8 cellular contexts compared by ENCODE assay signal in the genomic region with DNA sequence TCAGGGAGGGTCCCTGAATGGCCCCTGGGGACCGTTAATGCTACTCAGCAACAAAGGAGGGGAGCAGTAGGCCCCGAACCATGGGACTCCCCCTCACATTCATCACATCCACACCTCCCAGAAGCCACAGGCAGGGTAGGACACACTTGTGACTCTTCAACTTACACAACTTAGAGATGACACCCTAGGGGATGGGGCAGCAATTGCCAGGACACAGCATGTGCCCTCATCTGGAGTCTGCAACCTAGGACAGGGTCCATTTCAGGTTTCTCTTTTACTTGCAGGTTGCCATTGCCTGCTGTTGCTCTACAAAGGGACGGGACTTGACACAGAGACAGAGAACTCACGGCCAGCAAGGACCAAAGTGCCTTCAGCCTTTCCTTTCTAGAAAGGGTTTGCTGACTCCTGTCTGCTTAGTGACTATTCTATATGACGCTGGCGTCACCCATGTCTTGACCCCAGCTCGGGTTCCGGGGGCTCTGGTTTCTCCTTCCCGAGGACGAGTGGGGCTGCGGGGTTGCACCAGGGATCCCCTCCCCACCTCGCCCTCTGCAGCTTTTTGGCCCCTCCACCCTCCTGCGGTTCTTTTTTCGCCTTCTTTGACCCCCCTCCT. TPM values are rescaled to one million over a fixed set of nuclear protein-coding genes. Genes with fewer than 3 reads are reported as not detected.
A peak's percentile ranks its signal among the peaks of the same experiment; 100 is the strongest.
DNase-seq lines count a peak whose midpoint lies in the region; ATAC-seq, FAIRE-seq and TF ChIP-seq lines count a peak whose summit lies in the region.

No MANE protein-coding gene starts in this region.

- H2AFZ ChIP-seq in GM12878 (ENCODE audit: control insufficient read depth, low read depth, low read length), result peak overlapping the region; percentile 77; the same call in 1 of the 2 replicates

- no TSS peak for BruUV-seq in GM12878 (replicated peaks; lab: Mats Ljungman, UMichigan)

- CTCF ChIA-PET in GM12878 (lab: Yijun Ruan, JAX), result interaction anchor here (1.0 to 1.6 kb wide), 4 partner anchors 13 to 327 kb away, joined by 3 to 5 read pairs (median 4); no protein-coding TSS in a partner anchor

- DNase-seq in cardiac muscle cell (ENCODE audit: low read depth in 1 of 2, low spot score in 1 of 2), result no peak
- no peak for DNase-seq in left cardiac atrium
- DNase-seq in GM12878 (ENCODE audit: low read depth, low spot score), result no peak
- DNase-seq in lower lobe of right lung, result no peak
- DNase-seq in aorta, result no peak
- no peak for DNase-seq in AG08396 (ENCODE audit: low spot score)
- DNase-seq in GM19240 (ENCODE audit: insufficient read length, low spot score), result no peak
- no peak for DNase-seq in DMS153 treated with DMSO at 0.1 percent for 48 hours (lab: John Stamatoyannopoulos, UW; ENCODE audit: unreplicated experiment)

- H3K4me1 ChIP-seq in cardiac muscle cell (ENCODE audit: low read depth), result no peaks in the 10 kb centered on the region
- no peaks in the 10 kb centered on the region for H3K4me1 ChIP-seq in GM12878 (ENCODE audit: control insufficient read depth, insufficient read depth, low read length)
- H3K4me1 ChIP-seq in lower lobe of right lung, result peaks cover 16% of the 10 kb centered on the region
- no peaks in the 10 kb centered on the region for H3K4me1 ChIP-seq in aorta (ENCODE audit: control insufficient read depth in 1 of 2, insufficient read depth in 2 of 2, low read length in 2 of 2)

- H4K20me1 ChIP-seq in GM12878 (ENCODE audit: control insufficient read depth, insufficient read depth), result no peaks in the 10 kb centered on the region

- POLR2A ChIA-PET in GM12878 (lab: Charles Lee), result no interaction called here

- intact Hi-C loops in left cardiac atrium (cut with DNase I) (no loop called here), GM12878 (cut with micrococcal nuclease; ENCODE audit: unreplicated experiment) (loop anchor here (5.0 kb wide), 1 partner anchor 131 kb away; no protein-coding TSS in a partner anchor), lower lobe of right lung (cut with DNase I) (no loop called here), aorta (cut with DNase I) (no loop called here)

- 20% methylated on average over 14 of the region's 14 CpGs for WGBS in GM12878 (ENCODE audit: insufficient coverage, insufficient replicate concordance, low lambda C conversion rate, missing lambda C conversion rate)
- 13 to 14% methylated on average over 14 of the region's 14 CpGs for WGBS in aorta, 2 donors

- RAD21 ChIA-PET in GM12878 (lab: Charles Lee; ENCODE audit: unreplicated experiment), result no interaction called here

- peak overlapping the region; percentile 46 for H3K4me3 ChIP-seq in cardiac muscle cell
- H3K4me3 ChIP-seq in GM12878, result peak overlapping the region; percentile 57
- H3K4me3 ChIP-seq in lower lobe of right lung, result peak overlapping the region; percentile 76
- H3K4me3 ChIP-seq in aorta (ENCODE audit: low read length in 2 of 2), result peak overlapping the region; percentile 37 to 84

- peak overlapping the region; percentile 79 for H3K4me2 ChIP-seq in GM12878 (ENCODE audit: control insufficient read depth, insufficient read depth)

- H3K27me3 ChIP-seq in cardiac muscle cell, result peaks cover 7% of the 10 kb centered on the region
- peaks cover 2% of the 10 kb centered on the region in 2 experiments; a peak in 2 of 4 replicates for H3K27me3 ChIP-seq in GM12878 (replicated peaks in 1 of 2; ENCODE audit: control insufficient read depth in 2 of 2, insufficient read depth in 2 of 2, low read length in 1 of 2)
- no peaks in the 10 kb centered on the region for H3K27me3 ChIP-seq in lower lobe of right lung (ENCODE audit: low read depth)
- no peaks in the 10 kb centered on the region for H3K27me3 ChIP-seq in aorta (ENCODE audit: control insufficient read depth in 1 of 2, insufficient read depth in 2 of 2, low read length in 1 of 2)

- H3K36me3 ChIP-seq in cardiac muscle cell, result no peaks in the 10 kb centered on the region
- H3K36me3 ChIP-seq in GM12878 (ENCODE audit: control insufficient read depth in 2 of 2, insufficient read depth in 2 of 2, low read length in 1 of 2), result no peaks in the 10 kb centered on the region
- H3K36me3 ChIP-seq in lower lobe of right lung, result no peaks in the 10 kb centered on the region
- H3K36me3 ChIP-seq in aorta (ENCODE audit: control insufficient read depth in 1 of 2, insufficient read depth in 2 of 2, low read length in 1 of 2), result no peaks in the 10 kb centered on the region

- TF ChIP-seq POLR2A in GM12878 (IDR thresholded peaks at IDR 0.05; ENCODE audit: low read depth, low read length), result no peak

- TF ChIP-seq RAD21 in GM12878 (IDR thresholded peaks at IDR 0.05; ENCODE audit: insufficient read depth, low read depth, low read length), result no peak

- TF ChIP-seq EP300 in GM12878 (IDR thresholded peaks at IDR 0.05; ENCODE audit: borderline replicate concordance in 1 of 2, control insufficient read depth in 1 of 2, low read depth in 2 of 2, low read length in 2 of 2), result no peak

- no peak for ATAC-seq in left cardiac atrium
- ATAC-seq in GM12878, result peak; percentile 3; the same call in 2 of the 3 replicates
- no peak for ATAC-seq in lower lobe of right lung
- no peak for ATAC-seq in aorta (ENCODE audit: low FRiP score)

- H3K79me2 ChIP-seq in GM12878 (ENCODE audit: control insufficient read depth, insufficient read depth, low read length), result no peaks in the 10 kb centered on the region

- H3K27ac ChIP-seq in cardiac muscle cell (no peak overlapping the region), GM12878 (ENCODE audit: control insufficient read depth, insufficient read depth) (no peak overlapping the region), lower lobe of right lung (peak overlapping the region; percentile 78), aorta (ENCODE audit: low read depth in 1 of 2, low read length in 2 of 2) (peak overlapping the region in 1 of 2 donors; percentile 29)

- SMC1A ChIA-PET in GM12878 (lab: Charles Lee; ENCODE audit: uncharacterized antibody, unreplicated experiment), result interaction anchor here (1.7 kb wide), 1 partner anchor 268 kb away, joined by 3 read pairs; no protein-coding TSS in a partner anchor

- no peak for FAIRE-seq in GM12878 (lab: Jason Lieb, UNC)

- TF ChIP-seq CTCF in cardiac muscle cell (IDR thresholded peaks at IDR 0.05; ENCODE audit: low read depth, low read length), result no peak
- no peak for TF ChIP-seq CTCF in GM12878 (IDR thresholded peaks at IDR 0.05 in 2 of 3, conservative IDR thresholded peaks at IDR 0.05 in 1 of 3; ENCODE audit: control insufficient read depth in 2 of 3, extremely low read depth in 1 of 3, insufficient read depth in 1 of 3, low read depth in 3 of 3, low read length in 3 of 3)
- no peak for TF ChIP-seq CTCF in lower lobe of right lung (IDR thresholded peaks at IDR 0.05)

- no peaks in the 10 kb centered on the region for H3K9me3 ChIP-seq in cardiac muscle cell (ENCODE audit: low read depth)
- H3K9me3 ChIP-seq in GM12878 (replicated peaks; ENCODE audit: control insufficient read depth, insufficient read depth, low read length), result no peaks in the 10 kb centered on the region
- no peaks in the 10 kb centered on the region for H3K9me3 ChIP-seq in lower lobe of right lung
- no peaks in the 10 kb centered on the region for H3K9me3 ChIP-seq in aorta (ENCODE audit: control insufficient read depth, low read length)

- in situ Hi-C loops in GM12878 (cut with MboI), result no loop called here

- H3K9ac ChIP-seq in GM12878 (ENCODE audit: control insufficient read depth, insufficient read depth, low read length), result no peak overlapping the region

TF ChIP-seq in GM12878, 131 proteins besides CTCF, POLR2A, EP300 and RAD21 (continues in another document):
- TF ChIP-seq SREBF1 (IDR thresholded peaks at IDR 0.05; ENCODE audit: low read length), result no peak

RNA-seq across cellular contexts. Expression of a gene that starts 0.6 kb away (rescaled TPM):
- 11.1 and 12.8 TPM in 2 replicates for total RNA-seq in cardiac muscle cell
- polyA plus RNA-seq in cardiac muscle cell, result 3.4 and 5.8 TPM in 2 replicates
- 1 to 10 TPM in 1 of 2 donors, under 1 TPM in 1; 0.60 to 1.4 TPM for total RNA-seq in left cardiac atrium
- not detected in 2 replicates for total RNA-seq in GM12878 (2013; cell fraction: nucleolus; rRNA removed)
- total RNA-seq in GM12878 (2014; rRNA removed), result 0.22 TPM in 1 of 2 replicates, not detected in the other
- total RNA-seq in GM12878 (2014; rRNA removed; fragmentation: Illumina TruSeq; extraction: Trizol), result not detected in 2 replicates
- total RNA-seq in GM12878 (2021), result not detected in 2 replicates
- not detected for polyA plus RNA-seq in GM12878 (2011; ENCODE audit: low read depth)
- 0.16 and 0.17 TPM in 2 replicates for polyA plus RNA-seq in GM12878 (2011; rRNA removed)
- 0.23 and 0.24 TPM in 2 replicates for polyA plus RNA-seq in GM12878 (2011; cell fraction: cytosol; rRNA removed)
- polyA plus RNA-seq in GM12878 (2011; cell fraction: nucleus; rRNA removed), result not detected in 2 replicates
- polyA plus RNA-seq in GM12878 (2012), result 0.24 and 0.28 TPM in 2 replicates
- polyA plus RNA-seq in GM12878 (2014; fragmentation: Illumina TruSeq; extraction: Trizol), result not detected in 2 replicates
- not detected for polyA plus RNA-seq in GM12878 (2014; fragmentation: Nextera tagmentation; extraction: Ambion mirVana)
- 0.08 TPM in 1 of 2 replicates, not detected in the other for polyA plus RNA-seq in GM12878 (2014; rRNA removed)
- not detected for polyA plus RNA-seq in GM12878 (2016; fragmentation: Nextera tagmentation; extraction: Ambion mirVana)
- polyA minus RNA-seq in GM12878 (2011; rRNA and poly(A)+ RNA removed), result 0.21 and 0.73 TPM in 2 replicates
- not detected in 2 replicates for polyA minus RNA-seq in GM12878 (2011; cell fraction: cytosol; rRNA and poly(A)+ RNA removed)
- not detected in 2 replicates for polyA minus RNA-seq in GM12878 (2011; cell fraction: nucleus; rRNA and poly(A)+ RNA removed)
- total RNA-seq in lower lobe of right lung, result 2.4 TPM
- under 1 TPM; 0.39 to 0.75 TPM for total RNA-seq in aorta
- polyA plus RNA-seq in aorta, result under 1 TPM in 1 of 2 donors, not detected in 1; 0.41 TPM

RNA-seq across cellular contexts. Expression of a gene that starts 42.9 kb away (rescaled TPM):
- total RNA-seq in cardiac muscle cell (not detected in 2 replicates), left cardiac atrium (not detected), GM12878 (2014; rRNA removed) (not detected in 2 replicates), GM12878 (2014; rRNA removed; fragmentation: Illumina TruSeq; extraction: Trizol) (not detected in 2 replicates), GM12878 (2021) (not detected in 2 replicates), lower lobe of right lung (not detected), aorta (not detected)
- polyA plus RNA-seq in cardiac muscle cell (not detected in 2 replicates), GM12878 (2011; rRNA removed) (not detected in 2 replicates), GM12878 (2014; fragmentation: Illumina TruSeq; extraction: Trizol) (not detected in 2 replicates), GM12878 (2014; fragmentation: Nextera tagmentation; extraction: Ambion mirVana) (not detected), GM12878 (2014; rRNA removed) (not detected in 2 replicates), GM12878 (2016; fragmentation: Nextera tagmentation; extraction: Ambion mirVana) (not detected), aorta (not detected)
- total RNA-seq in GM12878 (2013; cell fraction: nucleolus; rRNA removed), result not detected in 2 replicates
- not detected for polyA plus RNA-seq in GM12878 (2011; ENCODE audit: low read depth)
- not detected in 2 replicates for polyA plus RNA-seq in GM12878 (2011; cell fraction: cytosol; rRNA removed)
- not detected in 2 replicates for polyA plus RNA-seq in GM12878 (2011; cell fraction: nucleus; rRNA removed)
- polyA plus RNA-seq in GM12878 (2012), result not detected in 2 replicates
- not detected in 2 replicates for polyA minus RNA-seq in GM12878 (2011; rRNA and poly(A)+ RNA removed)
- polyA minus RNA-seq in GM12878 (2011; cell fraction: cytosol; rRNA and poly(A)+ RNA removed), result not detected in 2 replicates
- not detected in 2 replicates for polyA minus RNA-seq in GM12878 (2011; cell fraction: nucleus; rRNA and poly(A)+ RNA removed)
